1 cellular context compared by ENCODE assay signal in genomic region chr13:25267715-25268114, GRCh38.
TF ChIP-seq lines count a peak whose summit lies in the region.

No MANE protein-coding gene starts in this region.

TF ChIP-seq in HCT116, 20 proteins besides CTCF, POLR2A, EP300 and RAD21 (continued from another document):
- no peak for TF ChIP-seq POLR2AphosphoS5 (IDR thresholded peaks at IDR 0.05; ENCODE audit: low read depth, low read length)
- no peak for TF ChIP-seq JUND (IDR thresholded peaks at IDR 0.05)
- TF ChIP-seq SIN3A (IDR thresholded peaks at IDR 0.05; ENCODE audit: low read depth) = no peak
- no peak for TF ChIP-seq MAX (IDR thresholded peaks at IDR 0.05)
- no peak for TF ChIP-seq ZFX (IDR thresholded peaks at IDR 0.05)
- TF ChIP-seq CEBPB (IDR thresholded peaks at IDR 0.05; ENCODE audit: low read depth) = no peak
- TF ChIP-seq SP1 (IDR thresholded peaks at IDR 0.05; ENCODE audit: low read depth) = no peak
TF ChIP-seq in HCT116: peak in this region for 0.
